8 cellular contexts compared by ENCODE assay signal in the genomic region with DNA sequence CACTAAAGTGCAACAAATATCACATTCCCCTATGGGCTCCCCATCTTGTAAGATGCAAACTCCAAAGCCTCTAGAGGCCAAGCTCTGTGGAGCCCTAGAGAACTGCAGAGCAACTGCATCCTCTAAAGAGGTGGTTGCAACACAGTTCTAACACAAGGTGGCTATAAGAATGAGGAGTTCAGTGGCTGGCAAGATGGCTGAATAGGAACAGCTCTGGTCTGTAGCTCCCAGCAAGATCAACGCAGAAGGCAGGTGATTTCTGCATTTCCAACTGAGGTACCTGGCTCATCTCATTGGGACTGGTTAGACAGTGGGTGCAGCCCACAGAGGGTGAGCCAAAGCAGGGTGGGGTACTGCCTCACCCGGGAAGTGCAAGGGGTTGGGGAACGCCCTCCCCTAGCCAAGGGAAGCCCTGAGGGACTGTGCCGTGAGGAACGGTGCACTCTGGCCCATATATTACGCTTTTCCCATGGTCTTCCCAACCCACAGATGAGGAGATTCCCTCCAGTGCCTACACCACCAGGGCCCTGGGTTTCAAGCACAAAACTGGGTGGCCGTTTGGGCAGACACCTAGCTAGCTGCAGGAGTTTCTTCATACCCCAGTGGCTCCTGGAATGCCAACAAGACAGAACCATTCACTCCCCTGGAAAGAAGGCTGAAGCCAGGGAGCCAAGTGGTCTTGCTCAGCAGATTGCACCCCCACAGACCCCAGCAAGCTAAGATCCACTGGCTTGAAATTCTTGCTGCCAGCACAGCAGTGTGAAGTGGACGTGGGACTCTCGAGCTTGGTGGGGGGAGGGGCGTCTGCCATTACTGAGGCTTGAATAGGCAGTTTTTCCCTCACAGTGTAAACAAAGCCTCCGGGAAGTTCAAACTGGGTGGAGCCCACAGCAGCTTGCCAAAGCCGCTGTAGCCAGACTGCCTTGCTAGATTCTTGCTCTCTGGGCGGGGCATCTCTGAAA.
DNase-seq lines count a peak whose midpoint lies in the region; TF ChIP-seq lines count a peak whose summit lies in the region.
"Not testable (repeated sequence)": the region's sequence is repeated elsewhere in the genome, so short reads cannot be mapped to it uniquely, and the experiment has no call there.

No MANE protein-coding gene starts in this region.

- H3K23ac ChIP-seq in mesenchymal stem cell (ENCODE audit: low read length in 2 of 2): not testable (repeated sequence)

- H3K27ac Mint-ChIP-seq in chondrocyte (ENCODE audit: unreplicated experiment): not testable (repeated sequence)

- H3K27me3 Mint-ChIP-seq in chondrocyte (ENCODE audit: low read depth): not testable (repeated sequence)

- not testable (repeated sequence) for H3K79me1 ChIP-seq in mesenchymal stem cell (replicated peaks; ENCODE audit: low read length, poor library complexity, severe bottlenecking)

- H3K14ac ChIP-seq in mesenchymal stem cell (ENCODE audit: low read length in 2 of 2): not testable (repeated sequence)

- H3K9me3 ChIP-seq in SJSA1 (replicated peaks); cardiac muscle cell (ENCODE audit: low read depth); mesenchymal stem cell (ENCODE audit: control insufficient read depth, low read length): not testable (repeated sequence)

- WGBS in mesenchymal stem cell: 54% methylated on average over 13 of the region's 13 CpGs

- H3K4me1 ChIP-seq in SJSA1 (replicated peaks); cardiac muscle cell (ENCODE audit: low read depth); mesenchymal stem cell (ENCODE audit: control insufficient read depth, insufficient read depth, low read depth, low read length): not testable (repeated sequence)

- not testable (repeated sequence) for H3K4me3 ChIP-seq in SJSA1; cardiac muscle cell; mesenchymal stem cell (ENCODE audit: insufficient read depth in 1 of 2, low read depth in 1 of 2, low read length in 2 of 2); skin epidermis

- peak overlapping the region in 1 of 2 experiments; percentile 46 for H3K18ac ChIP-seq in mesenchymal stem cell (ENCODE audit: low read depth in 1 of 2, low read length in 2 of 2)

- H3K27ac ChIP-seq in SJSA1; cardiac muscle cell; mesenchymal stem cell (ENCODE audit: low read length, poor library complexity, severe bottlenecking): not testable (repeated sequence)
- peak overlapping the region in 16 of 21 experiments; percentile 13 to 84 (median 63) for H3K27ac ChIP-seq in skin epidermis

- H2BK12ac ChIP-seq in mesenchymal stem cell (ENCODE audit: low read length in 2 of 2): peak overlapping the region; percentile 46 to 93

- H3K36me3 Mint-ChIP-seq in chondrocyte (ENCODE audit: low read depth): not testable (repeated sequence)

- DNase-seq in DMS 273 (lab: John Stamatoyannopoulos, UW; ENCODE audit: unreplicated experiment) (peak; percentile 68), M059J (ENCODE audit: low read depth) (peak; percentile 62), NCI-H345 (lab: John Stamatoyannopoulos, UW) (peak; percentile 88), SJSA1 (ENCODE audit: low read depth in 1 of 2, low spot score in 2 of 2) (peak; percentile 42 to 67), cardiac muscle cell (ENCODE audit: low read depth in 1 of 2, low spot score in 1 of 2) (peak; percentile 7 to 46), mesenchymal stem cell (peak; percentile 67)
- not testable (repeated sequence) for DNase-seq in chondrocyte (ENCODE audit: low spot score)

- H2AFZ ChIP-seq in mesenchymal stem cell (ENCODE audit: low read depth, low read length): not testable (repeated sequence)

- H3K36me3 ChIP-seq in SJSA1; cardiac muscle cell; mesenchymal stem cell (ENCODE audit: control insufficient read depth in 1 of 2, insufficient read depth in 2 of 2, low read depth in 1 of 2, low read length in 2 of 2): not testable (repeated sequence)

- not testable (repeated sequence) for H3K4ac ChIP-seq in mesenchymal stem cell (ENCODE audit: low read depth in 1 of 2, low read length in 2 of 2)

- TF ChIP-seq CTCF in chondrocyte (IDR thresholded peaks at IDR 0.05); cardiac muscle cell (IDR thresholded peaks at IDR 0.05; ENCODE audit: low read depth, low read length): not testable (repeated sequence)

- H4K91ac ChIP-seq in mesenchymal stem cell (ENCODE audit: low read length): peak overlapping the region; percentile 85

- not testable (repeated sequence) for H4K8ac ChIP-seq in mesenchymal stem cell (ENCODE audit: low read length)

- not testable (repeated sequence) for H2BK15ac ChIP-seq in mesenchymal stem cell (ENCODE audit: low read depth, poor library complexity, severe bottlenecking)

- H3K4me2 ChIP-seq in mesenchymal stem cell (ENCODE audit: low read length, poor library complexity, severe bottlenecking): not testable (repeated sequence)

- not testable (repeated sequence) for H2AK5ac ChIP-seq in mesenchymal stem cell (ENCODE audit: low read length, severe bottlenecking)

- H3K4me1 Mint-ChIP-seq in chondrocyte (ENCODE audit: low read depth): peaks cover 14% of the 10 kb centered on the region

- peak overlapping the region; percentile 19 for H3K4me3 Mint-ChIP-seq in chondrocyte (ENCODE audit: unreplicated experiment)

- H2BK5ac ChIP-seq in mesenchymal stem cell (ENCODE audit: low read depth, low read length, poor library complexity, severe bottlenecking): not testable (repeated sequence)

- peaks cover 35% of the 10 kb centered on the region for H3K9me3 Mint-ChIP-seq in chondrocyte (ENCODE audit: low read depth)

- not testable (repeated sequence) for H2BK120ac ChIP-seq in mesenchymal stem cell (ENCODE audit: low read depth, low read length)

- H3K9ac ChIP-seq in mesenchymal stem cell (ENCODE audit: low read length): not testable (repeated sequence)

- not testable (repeated sequence) for H3K27me3 ChIP-seq in SJSA1 (replicated peaks); cardiac muscle cell; mesenchymal stem cell (ENCODE audit: control insufficient read depth in 1 of 2, insufficient read depth in 1 of 2, low read length in 2 of 2)
